ENCODE assay signal across 8 cellular contexts in the genomic region with DNA sequence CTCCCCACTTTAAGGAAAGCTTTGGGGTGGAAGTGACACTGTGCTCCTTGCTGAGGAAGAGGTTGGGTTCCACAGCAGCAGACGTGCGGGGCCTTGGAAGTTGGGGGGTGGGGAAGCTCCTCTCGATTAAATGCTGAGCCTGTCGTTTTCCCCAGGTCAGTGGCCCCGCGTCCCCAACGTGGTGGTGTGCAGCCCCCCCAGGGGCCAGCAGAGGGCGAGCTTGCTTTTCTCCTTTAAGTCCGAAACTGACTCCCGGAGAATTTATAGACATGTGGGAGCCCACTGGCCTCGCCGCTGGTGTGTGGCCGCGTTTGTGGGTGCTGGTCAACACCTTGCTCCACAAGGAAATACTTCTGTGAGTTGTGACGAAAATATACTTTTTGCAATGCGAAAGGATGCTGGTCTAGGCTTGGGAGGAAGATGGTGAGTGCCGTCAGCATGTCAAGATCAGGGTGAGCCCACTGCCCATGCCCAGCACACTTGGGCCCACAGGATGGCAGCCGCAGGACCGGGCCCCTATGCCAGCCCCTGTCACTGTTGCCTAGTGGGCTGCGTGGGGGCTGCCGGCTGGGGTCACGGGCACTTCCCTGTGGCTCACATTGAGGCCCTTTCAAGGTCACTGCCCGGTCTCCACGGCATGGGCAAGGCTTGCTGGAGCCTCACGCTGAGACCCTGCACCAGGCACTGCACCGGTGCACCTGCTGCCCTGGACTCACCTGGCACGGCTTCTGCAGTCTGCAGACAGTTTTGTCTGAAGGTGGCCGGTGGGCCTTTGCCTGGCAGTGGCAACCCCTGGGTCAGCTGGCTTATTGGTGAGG. TPM values are rescaled to one million over a fixed set of nuclear protein-coding genes. Genes with fewer than 3 reads are reported as not detected.
DNase-seq lines count a peak whose midpoint lies in the region; ATAC-seq and TF ChIP-seq lines count a peak whose summit lies in the region.

No MANE protein-coding gene starts in this region.

- intact Hi-C loops in activated naive CD4-positive, alpha-beta T cell treated with anti-CD3 and anti-CD28 coated beads for 36 hours (cut with micrococcal nuclease) = loop anchor here (2.0 to 10.0 kb wide), 2 partner anchors 158 to 272 kb away; no protein-coding TSS in a partner anchor
- intact Hi-C loops in psoas muscle (cut with DNase I) = loop anchor here (2.0 to 10.0 kb wide), 4 partner anchors 156 to 276 kb away; no protein-coding TSS in a partner anchor

- H3K27me3 ChIP-seq in psoas muscle (ENCODE audit: insufficient read depth in 3 of 3, low read length in 2 of 3) = no peaks in the 10 kb centered on the region

- peak; percentile 79 for DNase-seq in activated effector memory CD4-positive, alpha-beta T cell treated with anti-CD3 and anti-CD28 coated beads, Interleukin-2, amount 50 U/mL, for 16 hours
- no peak for DNase-seq in activated effector memory CD4-positive, alpha-beta T cell treated with Interleukin-2 at 50 U/mL for 16 hours
- DNase-seq in NCI-H526 (lab: John Stamatoyannopoulos, UW) = peak; percentile 30 to 84
- peak; percentile 53 for DNase-seq in activated naive CD4-positive, alpha-beta T cell treated with anti-CD3 and anti-CD28 coated beads for 36 hours
- peak; percentile 81 for DNase-seq in glutamatergic neuron
- DNase-seq in psoas muscle = peak; percentile 64 to 80
- no peak for DNase-seq in NK-92 (lab: John Stamatoyannopoulos, UW; ENCODE audit: unreplicated experiment)

- H3K9me3 ChIP-seq in psoas muscle = no peaks in the 10 kb centered on the region

- H3K36me3 Mint-ChIP-seq in activated naive CD4-positive, alpha-beta T cell treated with anti-CD3 and anti-CD28 coated beads for 36 hours (ENCODE audit: low read depth) = peaks cover 4% of the 10 kb centered on the region
- no peaks in the 10 kb centered on the region for H3K36me3 Mint-ChIP-seq in glutamatergic neuron (ENCODE audit: unreplicated experiment)

- peak; percentile 43 to 71 (median 58) for ATAC-seq in psoas muscle
- ATAC-seq in HG02588 (IDR thresholded peaks at IDR 0.05; ENCODE audit: unreplicated experiment) = no peak

- no peak overlapping the region for H3K4me3 Mint-ChIP-seq in activated naive CD4-positive, alpha-beta T cell treated with anti-CD3 and anti-CD28 coated beads for 36 hours
- no peak overlapping the region for H3K4me3 Mint-ChIP-seq in glutamatergic neuron (ENCODE audit: unreplicated experiment)

- 46 to 54% (median 49%) methylated on average over 28 of the region's 28 CpGs for WGBS in psoas muscle, 3 donors

- no peak overlapping the region for H3K27ac Mint-ChIP-seq in activated naive CD4-positive, alpha-beta T cell treated with anti-CD3 and anti-CD28 coated beads for 36 hours
- peak overlapping the region; percentile 67 for H3K27ac Mint-ChIP-seq in glutamatergic neuron (ENCODE audit: unreplicated experiment)

- no peaks in the 10 kb centered on the region for H3K27me3 Mint-ChIP-seq in activated naive CD4-positive, alpha-beta T cell treated with anti-CD3 and anti-CD28 coated beads for 36 hours (ENCODE audit: low read depth)
- no peaks in the 10 kb centered on the region for H3K27me3 Mint-ChIP-seq in glutamatergic neuron (ENCODE audit: unreplicated experiment)

- peaks cover 0 to 38% of the 10 kb centered on the region in 2 donors for H3K36me3 ChIP-seq in psoas muscle (ENCODE audit: insufficient read depth in 1 of 2, low read depth in 1 of 2)

- CTCF ChIA-PET in activated naive CD4-positive, alpha-beta T cell treated with anti-CD3 and anti-CD28 coated beads for 36 hours (lab: Charles Lee) = interaction anchor here (0.6 to 1.4 kb wide), 10 partner anchors 8 to 498 kb away, joined by 3 to 7 read pairs (median 4); partner anchors contain the start of gene UVSSA

- no peak overlapping the region for H3K4me3 ChIP-seq in psoas muscle

- no peaks in the 10 kb centered on the region for H3K4me1 ChIP-seq in psoas muscle

- peak; percentile 84 for TF ChIP-seq CTCF in glutamatergic neuron (IDR thresholded peaks at IDR 0.05; ENCODE audit: partially characterized antibody, unreplicated experiment)
- peak; percentile 85 for TF ChIP-seq CTCF in psoas muscle (IDR thresholded peaks at IDR 0.05)

- H3K27ac ChIP-seq in psoas muscle = no peak overlapping the region

- H3K9me3 Mint-ChIP-seq in activated naive CD4-positive, alpha-beta T cell treated with anti-CD3 and anti-CD28 coated beads for 36 hours = no peaks in the 10 kb centered on the region
- H3K9me3 Mint-ChIP-seq in glutamatergic neuron (ENCODE audit: unreplicated experiment) = peaks cover 4% of the 10 kb centered on the region

- H3K4me1 Mint-ChIP-seq in activated naive CD4-positive, alpha-beta T cell treated with anti-CD3 and anti-CD28 coated beads for 36 hours (ENCODE audit: low read depth) = peaks cover 7% of the 10 kb centered on the region
- H3K4me1 Mint-ChIP-seq in glutamatergic neuron (ENCODE audit: low read depth, unreplicated experiment) = peaks cover 19% of the 10 kb centered on the region

RNA-seq across cellular contexts. Expression of gene UVSSA, which starts 9.4 kb away (rescaled TPM):
- 10 to 100 TPM; 20.0 to 24.3 TPM for total RNA-seq in activated naive CD4-positive, alpha-beta T cell treated with anti-CD3 and anti-CD28 coated beads for 36 hours
- total RNA-seq in glutamatergic neuron (ENCODE audit: unreplicated experiment) (33.9 TPM), psoas muscle (1 to 10 TPM; 6.3 to 9.4 (median 8.3) TPM)
- 1 to 10 TPM; 1.9 to 9.3 (median 3.6) TPM for polyA plus RNA-seq in psoas muscle

RNA-seq across cellular contexts. Expression of gene NKX1-1, which starts 49.9 kb away (rescaled TPM):
- total RNA-seq in activated naive CD4-positive, alpha-beta T cell treated with anti-CD3 and anti-CD28 coated beads for 36 hours = not detected
- total RNA-seq in glutamatergic neuron (ENCODE audit: unreplicated experiment) = not detected
- not detected for total RNA-seq in psoas muscle
- polyA plus RNA-seq in psoas muscle = not detected

Comparison
In these comparisons a context has a peak if more than half of its experiments do, and no peak if none do; other contexts are left out.
1. DNase-seq: peak in activated effector memory CD4-positive, alpha-beta T cell treated with anti-CD3 and anti-CD28 coated beads, Interleukin-2, amount 50 U/mL, for 16 hours (single experiment), NCI-H526 (2 of 2), activated naive CD4-positive, alpha-beta T cell treated with anti-CD3 and anti-CD28 coated beads for 36 hours (single experiment), glutamatergic neuron (single experiment) and psoas muscle (2 of 2); none in activated effector memory CD4-positive, alpha-beta T cell treated with Interleukin-2 at 50 U/mL for 16 hours (single experiment) and NK-92 (single experiment).